In genomic region chr12:56715798-56716197, GRCh38 we compare ENCODE assay signal across 14 cellular contexts. TPM values are rescaled to one million over a fixed set of nuclear protein-coding genes. Genes with fewer than 3 reads are reported as not detected.
A peak's percentile ranks its signal among the peaks of the same experiment; 100 is the strongest.
DNase-seq lines count a peak whose midpoint lies in the region; TF ChIP-seq lines count a peak whose summit lies in the region.
"Had no signal": no experiment of that assay in that cellular context is flagged by ENCODE, and none has a peak within 500 bp of the region (broad histone marks: within the 10 kb centered on the region; RNA-seq: fewer than 3 reads in every experiment).

No MANE protein-coding gene starts in this region.

- TF ChIP-seq CTCF in chondrocyte (IDR thresholded peaks at IDR 0.05): no peak
- TF ChIP-seq CTCF in progenitor cell of endocrine pancreas (IDR thresholded peaks at IDR 0.05; ENCODE audit: unreplicated experiment): no peak

- H3K27ac Mint-ChIP-seq in T-helper 2 cell treated with Interferon-gamma antibody and Interleukin-4, amounts not matched to agents 5 μg/mL and 100 μg/mL, for 36 hours: peak overlapping the region; percentile 40
- H3K27ac Mint-ChIP-seq in chondrocyte (ENCODE audit: unreplicated experiment): no peak overlapping the region
- H3K27ac Mint-ChIP-seq in progenitor cell of endocrine pancreas: peak overlapping the region; percentile 62

- no peak overlapping the region for H3K4me3 Mint-ChIP-seq in T-helper 2 cell treated with Interferon-gamma antibody and Interleukin-4, amounts not matched to agents 5 μg/mL and 100 μg/mL, for 36 hours
- H3K4me3 Mint-ChIP-seq in chondrocyte (ENCODE audit: unreplicated experiment) (no peak overlapping the region), progenitor cell of endocrine pancreas (ENCODE audit: low read depth) (no peak overlapping the region)

- H3K36me3 Mint-ChIP-seq in T-helper 2 cell treated with Interferon-gamma antibody and Interleukin-4, amounts not matched to agents 5 μg/mL and 100 μg/mL, for 36 hours (ENCODE audit: low read depth): peaks cover 74% of the 10 kb centered on the region
- peaks cover 54% of the 10 kb centered on the region for H3K36me3 Mint-ChIP-seq in chondrocyte (ENCODE audit: low read depth)
- peaks cover 52% of the 10 kb centered on the region for H3K36me3 Mint-ChIP-seq in progenitor cell of endocrine pancreas (ENCODE audit: insufficient read depth)

- no peaks in the 10 kb centered on the region for H3K27me3 Mint-ChIP-seq in T-helper 2 cell treated with Interferon-gamma antibody and Interleukin-4, amounts not matched to agents 5 μg/mL and 100 μg/mL, for 36 hours (ENCODE audit: low read depth)
- no peaks in the 10 kb centered on the region for H3K27me3 Mint-ChIP-seq in chondrocyte (ENCODE audit: low read depth)
- no peaks in the 10 kb centered on the region for H3K27me3 Mint-ChIP-seq in progenitor cell of endocrine pancreas

- H3K27ac ChIP-seq in KOPT-K1 (ENCODE audit: low read depth, low read length, poor library complexity, severe bottlenecking): peak overlapping the region; percentile 84
- H3K27ac ChIP-seq: heart left ventricle had no signal

- no peaks in the 10 kb centered on the region for H3K9me3 ChIP-seq in KOPT-K1 (ENCODE audit: insufficient read depth, low read length, poor library complexity, severe bottlenecking)
- H3K9me3 ChIP-seq: heart left ventricle had no signal

- H3K9me3 Mint-ChIP-seq in T-helper 2 cell treated with Interferon-gamma antibody and Interleukin-4, amounts not matched to agents 5 μg/mL and 100 μg/mL, for 36 hours: no peaks in the 10 kb centered on the region
- H3K9me3 Mint-ChIP-seq in chondrocyte (ENCODE audit: low read depth) (no peaks in the 10 kb centered on the region), progenitor cell of endocrine pancreas (ENCODE audit: low read depth) (no peaks in the 10 kb centered on the region)

- peaks cover 94% of the 10 kb centered on the region for H3K36me3 ChIP-seq in KOPT-K1 (ENCODE audit: insufficient read depth, low read length)

- no peak for DNase-seq in T-helper 2 cell treated with Interferon-gamma antibody and Interleukin-4, amounts not matched to agents 5 μg/mL and 100 μg/mL, for 36 hours (ENCODE audit: low spot score)
- DNase-seq in T-helper 2 cell (no peak), chondrocyte (ENCODE audit: low spot score) (peak; percentile 38), progenitor cell of endocrine pancreas (ENCODE audit: low spot score, unreplicated experiment) (no peak), SHP77 (lab: John Stamatoyannopoulos, UW) (no peak), islet precursor cell (no peak), NCI-H2081 (lab: John Stamatoyannopoulos, UW) (no peak)
- DNase-seq: 8988T, activated gamma-delta T cell treated with Interleukin-2 at 50 U/mL for 16 hours, cerebellar nuclear complex, NCI-H446 had no signal

- peaks cover 40% of the 10 kb centered on the region for H3K4me1 Mint-ChIP-seq in T-helper 2 cell treated with Interferon-gamma antibody and Interleukin-4, amounts not matched to agents 5 μg/mL and 100 μg/mL, for 36 hours (ENCODE audit: low read depth)
- H3K4me1 Mint-ChIP-seq in chondrocyte (ENCODE audit: low read depth) (peaks cover 34% of the 10 kb centered on the region), progenitor cell of endocrine pancreas (ENCODE audit: low read depth) (peaks cover 39% of the 10 kb centered on the region)

RNA-seq across cellular contexts. Expression of gene NACA, which starts 9.3 kb away (rescaled TPM):
- total RNA-seq in chondrocyte: 483 to 537 TPM (median 513 TPM) in 3 replicates
- 811 and 841 TPM in 2 replicates for total RNA-seq in progenitor cell of endocrine pancreas

RNA-seq across cellular contexts. Expression of gene PTGES3, which starts 27.7 kb away (rescaled TPM):
- total RNA-seq in chondrocyte: 123 to 156 TPM (median 127 TPM) in 3 replicates
- 231 and 234 TPM in 2 replicates for total RNA-seq in progenitor cell of endocrine pancreas

RNA-seq across cellular contexts. Expression of gene PRIM1, which starts 36.3 kb away (rescaled TPM):
- total RNA-seq in chondrocyte (3.3 to 7.7 TPM (median 3.5 TPM) in 3 replicates), progenitor cell of endocrine pancreas (21.2 and 26.6 TPM in 2 replicates)

RNA-seq across cellular contexts. Expression of gene HSD17B6, which starts 47.3 kb away (rescaled TPM):
- total RNA-seq in chondrocyte (0.27 to 1.0 TPM (median 0.80 TPM) in 3 replicates), progenitor cell of endocrine pancreas (0.60 and 0.71 TPM in 2 replicates)
- total RNA-seq: HT-29 had no signal
